Comparison of ENCODE assay signal across 8 cellular contexts in genomic region chr2:217858519-217859466, GRCh38.
DNase-seq lines count a peak whose midpoint lies in the region; ATAC-seq, FAIRE-seq and TF ChIP-seq lines count a peak whose summit lies in the region.

No MANE protein-coding gene starts in this region.

- FAIRE-seq in A549 (lab: Jason Lieb, UNC), result no peak

- DNase-seq in A549 (ENCODE audit: low read depth in 1 of 2, low spot score in 1 of 2), result peak in 1 of 2 experiments; percentile 21
- peak; percentile 30 to 54 for DNase-seq in NCI-H187 (lab: John Stamatoyannopoulos, UW)
- DNase-seq in cortex of kidney (lab: John Stamatoyannopoulos, UW), result no peak
- DNase-seq in RWPE1 (ENCODE audit: low spot score), result no peak
- DNase-seq in activated CD4-positive, CD25-positive, alpha-beta regulatory T cell (lab: John Stamatoyannopoulos, UW), result no peak

- WGBS in A549 (ENCODE audit: missing lambda C conversion rate), result 76% methylated on average over 10 of the region's 11 CpGs

- TF ChIP-seq EP300 in A549 (IDR thresholded peaks at IDR 0.05), result no peak

- H3K27ac ChIP-seq in A549 (no peak overlapping the region), muscle layer of duodenum (ENCODE audit: low read length) (peak overlapping the region; percentile 74), RWPE1 (no peak overlapping the region)

- H3K9me3 ChIP-seq in A549, result no peaks in the 10 kb centered on the region
- no peaks in the 10 kb centered on the region for H3K9me3 ChIP-seq in muscle layer of duodenum (ENCODE audit: control insufficient read depth in 1 of 2, low read length in 2 of 2)

- H3K36me3 ChIP-seq in muscle layer of duodenum (ENCODE audit: control insufficient read depth in 1 of 2, insufficient read depth in 2 of 2, low read length in 2 of 2), result peaks cover 30 to 35% of the 10 kb centered on the region in 2 donors

- H3K4me1 ChIP-seq in A549 (no peaks in the 10 kb centered on the region), muscle layer of duodenum (ENCODE audit: control insufficient read depth in 1 of 2, insufficient read depth in 2 of 2, low read length in 2 of 2) (peaks cover 0 to 84% of the 10 kb centered on the region in 2 donors)

- peak; percentile 14 to 29; a peak in 3 of 6 replicates for ATAC-seq in A549
- ATAC-seq in esophagus mucosa, result peak; percentile 33
- no peak for ATAC-seq in GM21619 (IDR thresholded peaks at IDR 0.05; ENCODE audit: unreplicated experiment)

- no peak for TF ChIP-seq CTCF in A549 (IDR thresholded peaks at IDR 0.05)
- TF ChIP-seq CTCF in RWPE1 (conservative IDR thresholded peaks at IDR 0.05; ENCODE audit: low read depth), result no peak

- TF ChIP-seq RAD21 in A549 (conservative IDR thresholded peaks at IDR 0.05 in 1 of 2, IDR thresholded peaks at IDR 0.05 in 1 of 2), result no peak

- no peak for TF ChIP-seq POLR2A in A549 (IDR thresholded peaks at IDR 0.05; ENCODE audit: low read length)

- H3K4me3 ChIP-seq in A549 (no peak overlapping the region), muscle layer of duodenum (ENCODE audit: low read depth in 1 of 2, low read length in 2 of 2) (peak overlapping the region; percentile 45 to 58)

- CTCF ChIA-PET in A549 (lab: Yijun Ruan, JAX) (interaction anchor here (0.6 to 2.6 kb wide), 5 partner anchors 28 to 222 kb away, joined by 3 to 9 read pairs (median 3); no protein-coding TSS in a partner anchor), RWPE1 (lab: Yijun Ruan, JAX) (interaction anchor here (0.6 kb wide), 1 partner anchor 739 kb away, joined by 3 read pairs; no protein-coding TSS in a partner anchor)

- no peak overlapping the region for H3K4me2 ChIP-seq in A549

- POLR2A ChIA-PET in A549 (lab: Yijun Ruan, JAX), result no interaction called here
- POLR2A ChIA-PET in RWPE1 (lab: Yijun Ruan, JAX; ENCODE audit: low non-redundant PET), result no interaction called here

- no peaks in the 10 kb centered on the region for H3K27me3 ChIP-seq in muscle layer of duodenum (ENCODE audit: low read depth, low read length)

TF ChIP-seq in A549, 52 proteins besides CTCF, POLR2A, EP300 and RAD21:
- TF ChIP-seq E2F6 (IDR thresholded peaks at IDR 0.05; ENCODE audit: borderline replicate concordance, low read depth) (no peak), NFE2L2 (conservative IDR thresholded peaks at IDR 0.05; ENCODE audit: low read length) (no peak), ATOH8 (CRISPR knock-in tag; IDR thresholded peaks at IDR 0.05; ENCODE audit: low read depth) (no peak), ZFP36 (IDR thresholded peaks at IDR 0.05; ENCODE audit: borderline replicate concordance, partially characterized antibody) (no peak), MAX (IDR thresholded peaks at IDR 0.05) (no peak), HEYL (CRISPR knock-in tag; IDR thresholded peaks at IDR 0.05) (no peak), CHD4 (IDR thresholded peaks at IDR 0.05; ENCODE audit: borderline replicate concordance) (no peak), PHF8 (IDR thresholded peaks at IDR 0.05; ENCODE audit: borderline replicate concordance, low read depth) (no peak)

Comparison
In these comparisons a context has a peak if more than half of its experiments do, and no peak if none do; other contexts are left out.
1. DNase-seq: peak in NCI-H187 (2 of 2); none in cortex of kidney (single experiment), RWPE1 (single experiment) and activated CD4-positive, CD25-positive, alpha-beta regulatory T cell (0 of 4).